Comparison of ENCODE assay signal across 9 cellular contexts in genomic region chr10:35058134-35058533, GRCh38. TPM values are rescaled to one million over a fixed set of nuclear protein-coding genes. Genes with fewer than 3 reads are reported as not detected.
A peak's percentile ranks its signal among the peaks of the same experiment; 100 is the strongest.
DNase-seq lines count a peak whose midpoint lies in the region; ATAC-seq and TF ChIP-seq lines count a peak whose summit lies in the region.
"Had no signal": no experiment of that assay in that cellular context is flagged by ENCODE, and none has a peak within 500 bp of the region (broad histone marks: within the 10 kb centered on the region; RNA-seq: fewer than 3 reads in every experiment).

No MANE protein-coding gene starts in this region.

- H3K9me3 Mint-ChIP-seq in activated B cell treated with CpG ODN at 0.5 μM for 24 hours, result no peaks in the 10 kb centered on the region
- H3K9me3 Mint-ChIP-seq in naive B cell, result no peaks in the 10 kb centered on the region
- no peaks in the 10 kb centered on the region for H3K9me3 Mint-ChIP-seq in type B pancreatic cell

- H3K36me3 Mint-ChIP-seq in activated B cell treated with CpG ODN at 0.5 μM for 24 hours (ENCODE audit: low read depth) (peaks cover 76% of the 10 kb centered on the region), naive B cell (peaks cover 16 to 18% of the 10 kb centered on the region in 2 donors), type B pancreatic cell (peaks cover 23% of the 10 kb centered on the region)

- peak overlapping the region; percentile 8 for H3K27ac Mint-ChIP-seq in activated B cell treated with CpG ODN at 0.5 μM for 24 hours
- peak overlapping the region; percentile 18 to 70 (median 44) for H3K27ac Mint-ChIP-seq in naive B cell
- no peak overlapping the region for H3K27ac Mint-ChIP-seq in type B pancreatic cell

- no peak overlapping the region for H3K4me3 Mint-ChIP-seq in activated B cell treated with CpG ODN at 0.5 μM for 24 hours
- no peak overlapping the region for H3K4me3 Mint-ChIP-seq in naive B cell
- no peak overlapping the region for H3K4me3 Mint-ChIP-seq in type B pancreatic cell

- POLR2A ChIA-PET in activated B cell treated with CpG ODN at 0.5 μM for 24 hours (lab: Charles Lee), result no interaction called here

- no peak for TF ChIP-seq CTCF in activated B cell treated with CpG ODN at 0.5 μM for 24 hours (IDR thresholded peaks at IDR 0.05)
- TF ChIP-seq CTCF in type B pancreatic cell (conservative IDR thresholded peaks at IDR 0.05), result no peak

- CTCF ChIA-PET in activated B cell treated with CpG ODN at 0.5 μM for 24 hours (lab: Charles Lee), result no interaction called here

- H3K27me3 Mint-ChIP-seq in activated B cell treated with CpG ODN at 0.5 μM for 24 hours, result no peaks in the 10 kb centered on the region
- no peaks in the 10 kb centered on the region for H3K27me3 Mint-ChIP-seq in naive B cell
- H3K27me3 Mint-ChIP-seq in type B pancreatic cell, result no peaks in the 10 kb centered on the region

- DNase-seq in activated B cell treated with CpG ODN at 0.5 μM for 24 hours, result no peak
- no peak for DNase-seq in naive B cell
- DNase-seq in DMS79 treated with DMSO at 0.1 percent for 48 hours (lab: John Stamatoyannopoulos, UW), result no peak
- DNase-seq in DMS153 treated with DMSO at 0.1 percent for 48 hours (lab: John Stamatoyannopoulos, UW; ENCODE audit: unreplicated experiment), result no peak
- DNase-seq in NCI-H1417 (lab: John Stamatoyannopoulos, UW), result no peak
- no peak for DNase-seq in type B pancreatic cell (ENCODE audit: extremely low spot score, unreplicated experiment)
- DNase-seq: nucleus accumbens had no signal

- H3K4me1 Mint-ChIP-seq in activated B cell treated with CpG ODN at 0.5 μM for 24 hours (peaks cover 10% of the 10 kb centered on the region), naive B cell (peaks cover 9 to 14% (median 12%) of the 10 kb centered on the region in 3 donors), type B pancreatic cell (ENCODE audit: unreplicated experiment) (no peaks in the 10 kb centered on the region)

- peak; percentile 71 for ATAC-seq in GM18502 (IDR thresholded peaks at IDR 0.05; ENCODE audit: poor library complexity, unreplicated experiment)
- ATAC-seq in HG03095 (IDR thresholded peaks at IDR 0.05; ENCODE audit: unreplicated experiment), result peak; percentile 51
- peak; percentile 47 for ATAC-seq in activated B cell treated with CpG ODN at 0.5 μM for 24 hours (ENCODE audit: low read depth)
- no peak for ATAC-seq in naive B cell (ENCODE audit: low read depth in 2 of 2)

- intact Hi-C loops in activated B cell treated with CpG ODN at 0.5 μM for 24 hours (cut with micrococcal nuclease), result no loop called here

RNA-seq across cellular contexts. Expression of gene CUL2, which starts 32.0 kb away (rescaled TPM):
- total RNA-seq in activated B cell treated with CpG ODN at 0.5 μM for 24 hours, result 32.7 and 33.7 TPM in 2 replicates
- polyA plus RNA-seq in naive B cell (ENCODE audit: low read depth in 6 of 6), result 10 to 100 TPM; 23.7 to 36.2 (median 28.4) TPM
- 32.4 and 36.4 TPM in 2 replicates for total RNA-seq in type B pancreatic cell (ENCODE audit: low replicate concordance)

Comparison
In these comparisons a context has a peak if more than half of its experiments do, and no peak if none do; other contexts are left out.
1. ATAC-seq: peak in GM18502 (single experiment), HG03095 (single experiment) and activated B cell treated with CpG ODN at 0.5 μM for 24 hours (single experiment); none in naive B cell (0 of 2).